8 cellular contexts compared by ENCODE assay signal in the genomic region with DNA sequence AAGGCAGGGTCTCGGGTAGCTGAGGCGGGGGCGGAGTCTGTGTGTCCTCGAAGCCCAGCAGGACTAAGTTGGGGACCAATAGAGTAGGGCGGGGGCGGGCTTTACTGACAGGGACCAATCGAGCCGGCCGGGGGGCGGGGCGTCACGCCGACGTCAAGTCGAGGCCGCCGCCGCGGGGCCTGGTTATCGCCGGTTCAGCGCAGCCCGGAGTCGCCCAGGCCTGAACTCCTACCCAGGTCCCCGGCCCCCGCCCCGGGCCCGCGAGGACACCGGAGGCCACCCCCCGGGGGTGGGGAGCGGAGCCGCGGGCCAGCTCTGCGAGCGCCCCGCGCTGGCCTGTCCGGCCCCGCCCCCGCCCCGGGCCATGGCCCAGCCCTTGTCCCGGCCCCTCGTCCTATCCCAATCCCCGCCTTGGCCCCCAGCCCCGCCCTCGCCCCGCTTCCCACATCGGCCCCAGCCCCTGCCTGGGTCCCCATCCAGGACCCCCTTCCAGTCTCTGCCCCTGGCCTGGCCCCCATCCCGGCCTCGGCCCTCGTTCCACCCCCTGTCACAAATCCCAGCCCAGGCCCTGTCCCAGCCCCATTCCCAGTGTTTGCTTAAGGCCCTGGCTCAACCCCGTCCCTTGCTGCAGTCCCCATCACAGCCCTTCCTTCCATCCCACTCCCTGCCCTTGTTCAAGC.
DNase-seq lines count a peak whose midpoint lies in the region; ATAC-seq lines count a peak whose summit lies in the region.

A gene with protein sequence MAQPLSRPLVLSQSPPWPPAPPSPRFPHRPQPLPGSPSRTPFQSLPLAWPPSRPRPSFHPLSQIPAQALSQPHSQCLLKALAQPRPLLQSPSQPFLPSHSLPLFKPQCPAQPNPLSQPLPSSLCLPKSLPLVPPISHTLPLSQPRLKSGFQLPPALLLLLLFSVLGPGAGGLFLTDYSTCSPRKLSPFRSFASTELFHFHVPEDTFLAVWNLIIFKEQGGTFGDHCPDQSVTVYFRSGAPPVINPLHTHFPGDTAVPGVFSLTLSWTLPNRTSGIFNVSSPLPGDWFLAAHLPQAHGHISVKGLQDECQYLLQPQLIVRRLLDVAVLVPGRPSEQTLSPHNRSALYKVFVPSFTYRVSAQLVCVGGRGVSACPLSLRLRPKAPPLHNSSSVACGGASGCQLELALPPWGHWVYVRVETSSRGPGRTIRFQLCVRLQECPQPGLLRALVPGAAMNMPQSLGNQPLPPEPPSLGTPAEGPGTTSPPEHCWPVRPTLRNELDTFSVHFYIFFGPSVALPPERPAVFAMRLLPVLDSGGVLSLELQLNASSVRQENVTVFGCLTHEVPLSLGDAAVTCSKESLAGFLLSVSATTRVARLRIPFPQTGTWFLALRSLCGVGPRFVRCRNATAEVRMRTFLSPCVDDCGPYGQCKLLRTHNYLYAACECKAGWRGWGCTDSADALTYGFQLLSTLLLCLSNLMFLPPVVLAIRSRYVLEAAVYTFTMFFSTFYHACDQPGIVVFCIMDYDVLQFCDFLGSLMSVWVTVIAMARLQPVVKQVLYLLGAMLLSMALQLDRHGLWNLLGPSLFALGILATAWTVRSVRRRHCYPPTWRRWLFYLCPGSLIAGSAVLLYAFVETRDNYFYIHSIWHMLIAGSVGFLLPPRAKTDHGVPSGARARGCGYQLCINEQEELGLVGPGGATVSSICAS (plus strand): TSS at position 145 of the 680 bp plus-strand sequence. CDS start 220 bp downstream, at position 365.

- H3K27me3 ChIP-seq in ACC112 (ENCODE audit: insufficient read depth, low read length) = no peaks in the 10 kb centered on the region

- no peaks in the 10 kb centered on the region for H3K79me2 ChIP-seq in ACC112 (ENCODE audit: control insufficient read depth, insufficient read depth, low read length, unreplicated experiment)

- peak within 1 kb of the TSS; percentile 82 for H3K4me3 ChIP-seq in ACC112 (ENCODE audit: low read depth, low read length)

- DNase-seq in NCI-H345 treated with DMSO at 0.1 percent for 48 hours (lab: John Stamatoyannopoulos, UW; ENCODE audit: unreplicated experiment) = peak; percentile 83
- DNase-seq in activated CD4-positive, CD25-positive, alpha-beta regulatory T cell treated with anti-CD3 and anti-CD28 coated beads, Interleukin-2, amount 50 U/mL, for 72 hours = peak; percentile 92
- peak; percentile 95 for DNase-seq in cerebellar cortex (ENCODE audit: low spot score)
- DNase-seq in kidney glomerular epithelial cell (lab: John Stamatoyannopoulos, UW) = peak; percentile 66
- peak; percentile 99 for DNase-seq in stimulated activated CD4-positive, alpha-beta T cell treated with anti-CD3 and anti-CD28 coated beads, Interleukin-15, amount 100 ng/mL, for 24 hours

- peak within 1 kb of the TSS; percentile 97 for H2AFZ ChIP-seq in ACC112 (ENCODE audit: low read length, unreplicated experiment)

- peaks cover 19% of the 10 kb centered on the region for H3K4me1 ChIP-seq in ACC112 (ENCODE audit: control insufficient read depth, insufficient read depth, low read length, unreplicated experiment)

- ATAC-seq in GM19025 (IDR thresholded peaks at IDR 0.05; ENCODE audit: low read depth, unreplicated experiment) (peak; percentile 78), HG03196 (IDR thresholded peaks at IDR 0.05; ENCODE audit: unreplicated experiment) (peak; percentile 70)

- peak within 1 kb of the TSS; percentile 30; the same call in 1 of the 2 replicates for H3K27ac ChIP-seq in ACC112 (ENCODE audit: low read depth, low read length)

- no peaks in the 10 kb centered on the region for H3K36me3 ChIP-seq in ACC112 (ENCODE audit: insufficient read depth, low read length)

Comparison
In these comparisons a context has a peak if more than half of its experiments do, and no peak if none do; other contexts are left out.
1. Peak in every context shown above with its lines: DNase-seq, ATAC-seq, H3K4me3 ChIP-seq and H3K27ac ChIP-seq.